Comparison of ENCODE assay signal across 11 cellular contexts in genomic region chr11:11569936-11570491, GRCh38. TPM values are rescaled to one million over a fixed set of nuclear protein-coding genes. Genes with fewer than 3 reads are reported as not detected.
DNase-seq lines count a peak whose midpoint lies in the region; ATAC-seq and TF ChIP-seq lines count a peak whose summit lies in the region.
"Had no signal": no experiment of that assay in that cellular context is flagged by ENCODE, and none has a peak within 500 bp of the region (broad histone marks: within the 10 kb centered on the region; RNA-seq: fewer than 3 reads in every experiment).

No MANE protein-coding gene starts in this region.

- peak; percentile 35 for TF ChIP-seq CTCF in epithelial cell of esophagus (IDR thresholded peaks at IDR 0.05; ENCODE audit: insufficient read depth, low read depth, low read length, missing control alignments)
- TF ChIP-seq CTCF in mesothelial cell of epicardium (IDR thresholded peaks at IDR 0.05; ENCODE audit: unreplicated experiment): no peak
- no peak for TF ChIP-seq CTCF in transverse colon (IDR thresholded peaks at IDR 0.05)

- in situ Hi-C loops in transverse colon (cut with MboI; ENCODE audit: low pct_ligation_motif_present in 1 of 4, low pct_unique_long_range_greater_than_20kb in 1 of 4, low sequenced_read_pairs in 3 of 4): no loop called here

- H3K27me3 ChIP-seq in transverse colon: no peaks in the 10 kb centered on the region

- DNase-seq in NCI-H2029 treated with DMSO at 0.1 percent for 48 hours (lab: John Stamatoyannopoulos, UW): peak; percentile 53
- DNase-seq in epithelial cell of esophagus (ENCODE audit: low read depth): peak; percentile 76
- DNase-seq in mesothelial cell of epicardium (ENCODE audit: low spot score in 2 of 2, unreplicated experiment in 2 of 2): no peak
- peak; percentile 33 for DNase-seq in transverse colon
- no peak for DNase-seq in amniotic stem cell (lab: John Stamatoyannopoulos, UW)
- no peak for DNase-seq in NK-92 (lab: John Stamatoyannopoulos, UW; ENCODE audit: unreplicated experiment)
- DNase-seq: NCI-H1048, T-helper 2 cell had no signal

- no peaks in the 10 kb centered on the region for H3K9me3 Mint-ChIP-seq in mesothelial cell of epicardium
- H3K9me3 Mint-ChIP-seq: stimulated activated naive CD8-positive, alpha-beta T cell treated with anti-CD3 and anti-CD28 coated beads, Interleukin-15, Interleukin-2, amounts not matched to agents 100 ng/mL and 50 ng/mL, for 24 hours had no signal

- peak overlapping the region; percentile 19 to 59 (median 56) for H3K27ac ChIP-seq in transverse colon

- intact Hi-C loops in transverse colon (cut with DNase I; ENCODE audit: low total_unique reads): no loop called here

- TF ChIP-seq EP300 in transverse colon (IDR thresholded peaks at IDR 0.05; ENCODE audit: low read depth): no peak

- no peaks in the 10 kb centered on the region for H3K9me3 ChIP-seq in transverse colon

- peaks cover 2 to 20% (median 10%) of the 10 kb centered on the region in 4 donors for H3K4me1 ChIP-seq in transverse colon

- peaks cover 2% of the 10 kb centered on the region for H3K4me1 Mint-ChIP-seq in mesothelial cell of epicardium

- H3K36me3 ChIP-seq in transverse colon: no peaks in the 10 kb centered on the region

- H3K4me3 ChIP-seq in epithelial cell of esophagus (ENCODE audit: low read length) (no peak overlapping the region), transverse colon (no peak overlapping the region)

- ATAC-seq in GM18519 (IDR thresholded peaks at IDR 0.05; ENCODE audit: low FRiP score, unreplicated experiment): no peak

- 50 to 63% methylated on average over 2 to 14 of the region's 14 CpGs for WGBS in transverse colon (ENCODE audit: low coverage in 1 of 2), 2 donors

- no peak overlapping the region for H3K4me3 Mint-ChIP-seq in mesothelial cell of epicardium
- H3K4me3 Mint-ChIP-seq: stimulated activated naive CD8-positive, alpha-beta T cell treated with anti-CD3 and anti-CD28 coated beads, Interleukin-15, Interleukin-2, amounts not matched to agents 100 ng/mL and 50 ng/mL, for 24 hours had no signal

- H3K27me3 Mint-ChIP-seq in mesothelial cell of epicardium (ENCODE audit: low read depth): peaks cover 10% of the 10 kb centered on the region

- peak overlapping the region; percentile 31 for H3K27ac Mint-ChIP-seq in mesothelial cell of epicardium
- H3K27ac Mint-ChIP-seq: progenitor cell of endocrine pancreas; stimulated activated naive CD8-positive, alpha-beta T cell treated with anti-CD3 and anti-CD28 coated beads, Interleukin-15, Interleukin-2, amounts not matched to agents 100 ng/mL and 50 ng/mL, for 24 hours had no signal

- no peaks in the 10 kb centered on the region for H3K36me3 Mint-ChIP-seq in mesothelial cell of epicardium

- no peak for TF ChIP-seq POLR2A in transverse colon (IDR thresholded peaks at IDR 0.05)

RNA-seq across cellular contexts. Expression of gene GALNT18, which starts 51.8 kb away (rescaled TPM):
- total RNA-seq in mesothelial cell of epicardium (3.8 to 4.2 TPM (median 3.9 TPM) in 3 replicates), transverse colon (10 to 100 TPM in 1 of 4 donors, 1 to 10 TPM in 3; 5.6 to 22.1 (median 8.4) TPM)

Comparison
In these comparisons a context has a peak if more than half of its experiments do, and no peak if none do; other contexts are left out.
1. DNase-seq: peak in NCI-H2029 treated with DMSO at 0.1 percent for 48 hours (single experiment), epithelial cell of esophagus (single experiment) and transverse colon (single experiment); none in mesothelial cell of epicardium (0 of 2), amniotic stem cell (single experiment) and NK-92 (single experiment).